In the genomic region with DNA sequence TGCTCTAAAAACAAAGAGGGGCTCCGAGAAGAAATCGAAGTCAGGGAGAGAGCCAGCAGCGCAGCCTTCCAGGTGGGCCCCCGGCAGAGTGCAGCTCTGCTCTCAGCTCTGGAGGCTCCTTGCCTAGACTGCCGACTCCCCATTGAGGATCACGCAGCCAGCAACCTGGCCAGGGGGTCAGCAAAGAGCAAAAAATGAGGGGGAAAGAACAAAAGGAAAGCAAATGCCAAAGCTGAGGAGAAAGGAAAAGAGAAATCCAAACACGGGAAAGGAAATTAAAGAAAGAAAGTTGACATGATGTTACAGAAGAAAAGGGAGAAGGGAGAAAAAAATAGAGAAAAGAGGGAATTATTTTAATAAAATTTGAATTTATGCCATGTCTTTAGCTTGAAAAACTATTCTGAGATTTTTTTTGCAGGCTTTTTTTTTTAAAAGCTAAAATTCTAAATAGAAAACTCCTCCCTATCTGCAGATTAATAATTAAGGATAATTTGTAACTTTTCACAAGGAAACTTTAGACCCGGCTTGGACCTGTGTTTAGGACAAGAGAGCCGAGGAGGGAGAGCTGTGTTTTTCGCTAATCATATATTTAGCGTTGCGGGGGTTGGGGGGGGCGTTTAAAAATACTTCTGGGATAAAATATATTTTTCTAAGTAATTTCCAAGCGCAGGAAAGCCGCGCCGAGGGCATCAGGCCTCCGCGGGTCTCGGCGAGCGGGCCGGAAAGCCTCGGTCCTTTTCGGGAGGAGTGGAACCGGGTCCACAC, we compare ENCODE assay signal across 1 cellular context.
TF ChIP-seq lines count a peak whose summit lies in the region.

No MANE protein-coding gene starts in this region.

TF ChIP-seq in HepG2, 621 proteins besides CTCF, POLR2A, EP300 and RAD21 (continued from another document):
- TF ChIP-seq, protein P1, sequence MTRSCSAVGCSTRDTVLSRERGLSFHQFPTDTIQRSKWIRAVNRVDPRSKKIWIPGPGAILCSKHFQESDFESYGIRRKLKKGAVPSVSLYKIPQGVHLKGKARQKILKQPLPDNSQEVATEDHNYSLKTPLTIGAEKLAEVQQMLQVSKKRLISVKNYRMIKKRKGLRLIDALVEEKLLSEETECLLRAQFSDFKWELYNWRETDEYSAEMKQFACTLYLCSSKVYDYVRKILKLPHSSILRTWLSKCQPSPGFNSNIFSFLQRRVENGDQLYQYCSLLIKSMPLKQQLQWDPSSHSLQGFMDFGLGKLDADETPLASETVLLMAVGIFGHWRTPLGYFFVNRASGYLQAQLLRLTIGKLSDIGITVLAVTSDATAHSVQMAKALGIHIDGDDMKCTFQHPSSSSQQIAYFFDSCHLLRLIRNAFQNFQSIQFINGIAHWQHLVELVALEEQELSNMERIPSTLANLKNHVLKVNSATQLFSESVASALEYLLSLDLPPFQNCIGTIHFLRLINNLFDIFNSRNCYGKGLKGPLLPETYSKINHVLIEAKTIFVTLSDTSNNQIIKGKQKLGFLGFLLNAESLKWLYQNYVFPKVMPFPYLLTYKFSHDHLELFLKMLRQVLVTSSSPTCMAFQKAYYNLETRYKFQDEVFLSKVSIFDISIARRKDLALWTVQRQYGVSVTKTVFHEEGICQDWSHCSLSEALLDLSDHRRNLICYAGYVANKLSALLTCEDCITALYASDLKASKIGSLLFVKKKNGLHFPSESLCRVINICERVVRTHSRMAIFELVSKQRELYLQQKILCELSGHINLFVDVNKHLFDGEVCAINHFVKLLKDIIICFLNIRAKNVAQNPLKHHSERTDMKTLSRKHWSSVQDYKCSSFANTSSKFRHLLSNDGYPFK (CRISPR knock-in tag; IDR thresholded peaks at IDR 0.05; ENCODE audit: borderline replicate concordance), result no peak
- peak; percentile 87 for TF ChIP-seq CBX2 (IDR thresholded peaks at IDR 0.05; ENCODE audit: low read depth, low read length)
- no peak for TF ChIP-seq CBX2 (CRISPR knock-in tag; IDR thresholded peaks at IDR 0.05; ENCODE audit: low read depth)
- TF ChIP-seq NONO (IDR thresholded peaks at IDR 0.05), result no peak
- no peak for TF ChIP-seq NONO (CRISPR knock-in tag; conservative IDR thresholded peaks at IDR 0.05)
